Comparison of ENCODE assay signal across 8 cellular contexts in genomic region chr4:184330517-184331084, GRCh38.
A peak's percentile ranks its signal among the peaks of the same experiment; 100 is the strongest.
DNase-seq lines count a peak whose midpoint lies in the region; ATAC-seq and TF ChIP-seq lines count a peak whose summit lies in the region.
"Not testable (repeated sequence)": the region's sequence is repeated elsewhere in the genome, so short reads cannot be mapped to it uniquely, and the experiment has no call there.

No MANE protein-coding gene starts in this region.

- H3K4me1 ChIP-seq in colonic mucosa: not testable (repeated sequence)
- H3K4me1 ChIP-seq in left lung (peaks cover 0 to 77% of the 10 kb centered on the region in 2 donors), tibial nerve (peaks cover 0 to 26% (median 2%) of the 10 kb centered on the region in 4 donors)

- peak overlapping the region; percentile 53; the same call in 1 of the 2 replicates for H3K27ac ChIP-seq in C4-2B
- H3K27ac ChIP-seq in colonic mucosa: peak overlapping the region; percentile 18
- H3K27ac ChIP-seq in left lung: peak overlapping the region; percentile 65 to 84
- peak overlapping the region in 19 of 21 experiments; percentile 1 to 82 (median 63) for H3K27ac ChIP-seq in skin epidermis
- H3K27ac ChIP-seq in tibial nerve: peak overlapping the region in 3 of 4 donors; percentile 31 to 71 (median 58)

- not testable (repeated sequence) for H3K9me3 ChIP-seq in colonic mucosa, left lung, tibial nerve

- H3K4me1 Mint-ChIP-seq in activated CD4-positive, alpha-beta T cell treated with anti-CD3 and anti-CD28 coated beads, Interleukin-2, amount 10 ng/mL, durations not matched to agents 24 days and 14 days: peaks cover 32% of the 10 kb centered on the region
- H3K4me1 Mint-ChIP-seq in natural killer cell treated with Interleukin-12 subunit alpha and Interleukin-12 subunit beta and Interleukin-15 and Interleukin-18, amount 100 ng/mL, for 72 hours (ENCODE audit: low read depth in 2 of 2): peaks cover 32 to 38% of the 10 kb centered on the region in 2 donors

- H3K4me3 ChIP-seq in colonic mucosa, left lung, skin epidermis, tibial nerve: not testable (repeated sequence)

- DNase-seq in NCI-H345 treated with DMSO at 0.1 percent for 48 hours (lab: John Stamatoyannopoulos, UW; ENCODE audit: unreplicated experiment): peak; percentile 39
- DNase-seq in activated CD4-positive, alpha-beta T cell treated with anti-CD3 and anti-CD28 coated beads, Interleukin-2, amount 10 ng/mL, durations not matched to agents 24 days and 14 days; colonic mucosa; left lung; natural killer cell treated with Interleukin-12 subunit alpha and Interleukin-12 subunit beta and Interleukin-15 and Interleukin-18, amount 100 ng/mL, for 72 hours (ENCODE audit: low spot score); tibial nerve (ENCODE audit: low spot score in 2 of 2): not testable (repeated sequence)

- H3K36me3 ChIP-seq in colonic mucosa, left lung, tibial nerve: not testable (repeated sequence)

- intact Hi-C loops in activated CD4-positive, alpha-beta T cell treated with anti-CD3 and anti-CD28 coated beads, Interleukin-2, amount 10 ng/mL, durations not matched to agents 24 days and 14 days (cut with micrococcal nuclease); colonic mucosa (cut with DNase I); left lung (cut with DNase I): not testable (repeated sequence)

- not testable (repeated sequence) for TF ChIP-seq POLR2A in tibial nerve (IDR thresholded peaks at IDR 0.05)

- ATAC-seq in left lung: peak; percentile 69
- ATAC-seq in natural killer cell treated with Interleukin-12 subunit alpha and Interleukin-12 subunit beta and Interleukin-15 and Interleukin-18, amount 100 ng/mL, for 72 hours: not testable (repeated sequence)

- not testable (repeated sequence) for H3K27me3 Mint-ChIP-seq in activated CD4-positive, alpha-beta T cell treated with anti-CD3 and anti-CD28 coated beads, Interleukin-2, amount 10 ng/mL, durations not matched to agents 24 days and 14 days; natural killer cell treated with Interleukin-12 subunit alpha and Interleukin-12 subunit beta and Interleukin-15 and Interleukin-18, amount 100 ng/mL, for 72 hours

- H3K36me3 Mint-ChIP-seq in activated CD4-positive, alpha-beta T cell treated with anti-CD3 and anti-CD28 coated beads, Interleukin-2, amount 10 ng/mL, durations not matched to agents 24 days and 14 days (ENCODE audit: low read depth); natural killer cell treated with Interleukin-12 subunit alpha and Interleukin-12 subunit beta and Interleukin-15 and Interleukin-18, amount 100 ng/mL, for 72 hours: not testable (repeated sequence)

- peak overlapping the region; percentile 20 for H3K27ac Mint-ChIP-seq in activated CD4-positive, alpha-beta T cell treated with anti-CD3 and anti-CD28 coated beads, Interleukin-2, amount 10 ng/mL, durations not matched to agents 24 days and 14 days
- H3K27ac Mint-ChIP-seq in natural killer cell treated with Interleukin-12 subunit alpha and Interleukin-12 subunit beta and Interleukin-15 and Interleukin-18, amount 100 ng/mL, for 72 hours: peak overlapping the region; percentile 54 to 81

- WGBS in tibial nerve, 2 donors: 92 to 93% methylated on average over 4 of the region's 4 CpGs

- not testable (repeated sequence) for H3K9me3 Mint-ChIP-seq in activated CD4-positive, alpha-beta T cell treated with anti-CD3 and anti-CD28 coated beads, Interleukin-2, amount 10 ng/mL, durations not matched to agents 24 days and 14 days; natural killer cell treated with Interleukin-12 subunit alpha and Interleukin-12 subunit beta and Interleukin-15 and Interleukin-18, amount 100 ng/mL, for 72 hours

- H3K4me3 Mint-ChIP-seq in activated CD4-positive, alpha-beta T cell treated with anti-CD3 and anti-CD28 coated beads, Interleukin-2, amount 10 ng/mL, durations not matched to agents 24 days and 14 days: not testable (repeated sequence)
- H3K4me3 Mint-ChIP-seq in natural killer cell treated with Interleukin-12 subunit alpha and Interleukin-12 subunit beta and Interleukin-15 and Interleukin-18, amount 100 ng/mL, for 72 hours: peak overlapping the region; percentile 49

- not testable (repeated sequence) for TF ChIP-seq CTCF in C4-2B (conservative IDR thresholded peaks at IDR 0.05); colonic mucosa (IDR thresholded peaks at IDR 0.05); left lung (IDR thresholded peaks at IDR 0.05); tibial nerve (IDR thresholded peaks at IDR 0.05)

- not testable (repeated sequence) for TF ChIP-seq EP300 in tibial nerve (IDR thresholded peaks at IDR 0.05)

- H3K9ac ChIP-seq in colonic mucosa (ENCODE audit: low read depth in 2 of 2, low read length in 2 of 2): peak overlapping the region in 1 of 2 donors; percentile 3

- H3K27me3 ChIP-seq in colonic mucosa, left lung, tibial nerve: not testable (repeated sequence)

Comparison
In these comparisons a context has a peak if more than half of its experiments do, and no peak if none do; other contexts are left out.
1. H3K27ac ChIP-seq: peak in every context shown above with its lines; median percentile 74 in left lung; 63 in skin epidermis; 58 in tibial nerve; 53 in C4-2B; 18 in colonic mucosa.